In genomic region chr4:88843067-88843723, GRCh38 we compare ENCODE assay signal across 16 cellular contexts.
DNase-seq lines count a peak whose midpoint lies in the region; ATAC-seq, FAIRE-seq and TF ChIP-seq lines count a peak whose summit lies in the region.
"Had no signal": no experiment of that assay in that cellular context is flagged by ENCODE, and none has a peak within 500 bp of the region (broad histone marks: within the 10 kb centered on the region; RNA-seq: fewer than 3 reads in every experiment).

No MANE protein-coding gene starts in this region.

- H3K9me3 ChIP-seq in tibial artery, result no peaks in the 10 kb centered on the region

- H3K4me1 ChIP-seq in tibial artery, result no peaks in the 10 kb centered on the region

- H3K4me3 ChIP-seq in LNCaP clone FGC (ENCODE audit: low read depth, low read length) (no peak overlapping the region), tibial artery (no peak overlapping the region)
- H3K4me3 ChIP-seq: GM12878 had no signal

- TF ChIP-seq CTCF in 22Rv1 (IDR thresholded peaks at IDR 0.05) (no peak), LNCaP clone FGC (IDR thresholded peaks at IDR 0.05; ENCODE audit: control insufficient read depth, extremely low read depth, insufficient read depth) (no peak), tibial artery (IDR thresholded peaks at IDR 0.05) (no peak)

- ATAC-seq in GM18909 (IDR thresholded peaks at IDR 0.05; ENCODE audit: poor library complexity, unreplicated experiment), result no peak
- no peak for ATAC-seq in HG02678 (IDR thresholded peaks at IDR 0.05; ENCODE audit: unreplicated experiment)
- ATAC-seq: activated CD8-positive, alpha-beta T cell treated with anti-CD3 and anti-CD28 coated beads for 36 hours; GM12878 had no signal

- H3K27me3 ChIP-seq in tibial artery, result no peaks in the 10 kb centered on the region

- H3K27ac ChIP-seq in 22Rv1, result peak overlapping the region; percentile 32
- no peak overlapping the region for H3K27ac ChIP-seq in tibial artery
- H3K27ac ChIP-seq: KMS-11 had no signal

- intact Hi-C loops in tibial artery (cut with DNase I; ENCODE audit: low total_unique reads), result no loop called here

- H3K36me3 ChIP-seq in tibial artery, result no peaks in the 10 kb centered on the region

- DNase-seq in LNCaP clone FGC (ENCODE audit: low read depth), result peak; percentile 95
- peak; percentile 58 for DNase-seq in SHP77 treated with DMSO at 0.1 percent for 48 hours (lab: John Stamatoyannopoulos, UW)
- DNase-seq in tibial artery, result no peak
- no peak for DNase-seq in NCI-H2107 (lab: John Stamatoyannopoulos, UW)
- DNase-seq: activated CD8-positive, alpha-beta T cell treated with anti-CD3 and anti-CD28 coated beads for 36 hours; activated gamma-delta T cell; DND-41; erythroblast; NCI-H524 treated with DMSO at 0.1 percent for 48 hours; SIG-M5 had no signal

- FAIRE-seq in islet of Langerhans (lab: Jason Lieb, UNC), result peak; percentile 94
- FAIRE-seq: GM12878 had no signal

Comparison
In these comparisons a context has a peak if more than half of its experiments do, and no peak if none do; other contexts are left out.
1. DNase-seq: peak in LNCaP clone FGC (single experiment) and SHP77 treated with DMSO at 0.1 percent for 48 hours (single experiment); none in tibial artery (0 of 2) and NCI-H2107 (single experiment).